ENCODE assay signal across 11 cellular contexts in genomic region chr2:96769816-96770215, GRCh38. TPM values are rescaled to one million over a fixed set of nuclear protein-coding genes. Genes with fewer than 3 reads are reported as not detected.
DNase-seq lines count a peak whose midpoint lies in the region; ATAC-seq and TF ChIP-seq lines count a peak whose summit lies in the region.
"Had no signal": no experiment of that assay in that cellular context is flagged by ENCODE, and none has a peak within 500 bp of the region (broad histone marks: within the 10 kb centered on the region; RNA-seq: fewer than 3 reads in every experiment).

No MANE protein-coding gene starts in this region.

- H3K4me3 ChIP-seq in Caco-2 (ENCODE audit: low read depth, low read length), result no peak overlapping the region
- H3K4me3 ChIP-seq: BLaER1 had no signal

- H3K4me1 ChIP-seq in Caco-2, result peaks cover 39% of the 10 kb centered on the region

- POLR2A ChIA-PET in Caco-2 (lab: Charles Lee), result no interaction called here

- BruUV-seq in Caco-2 (replicated peaks; lab: Mats Ljungman, UMichigan), result no TSS peak

- intact Hi-C loops in Caco-2 (cut with micrococcal nuclease; ENCODE audit: unreplicated experiment) (no loop called here), sciatic nerve (cut with DNase I) (no loop called here)

- no peak overlapping the region for H3K4me3 Mint-ChIP-seq in Caco-2 (ENCODE audit: unreplicated experiment)
- no peak overlapping the region for H3K4me3 Mint-ChIP-seq in activated CD8-positive, alpha-beta memory T cell treated with anti-CD3 and anti-CD28 coated beads, Interleukin-2, amount 10 ng/mL, durations not matched to agents 7 days and 5 days
- H3K4me3 Mint-ChIP-seq: activated T-cell treated with anti-CD3 and anti-CD28 coated beads, Interleukin-2, amount 50 U/mL, for 72 hours had no signal

- no peaks in the 10 kb centered on the region for H3K9me3 Mint-ChIP-seq in Caco-2 (ENCODE audit: unreplicated experiment)
- H3K9me3 Mint-ChIP-seq in activated CD8-positive, alpha-beta memory T cell treated with anti-CD3 and anti-CD28 coated beads, Interleukin-2, amount 10 ng/mL, durations not matched to agents 7 days and 5 days (ENCODE audit: low read depth), result no peaks in the 10 kb centered on the region
- H3K9me3 Mint-ChIP-seq: activated T-cell treated with anti-CD3 and anti-CD28 coated beads, Interleukin-2, amount 50 U/mL, for 72 hours had no signal

- ATAC-seq in sciatic nerve, result peak; percentile 88
- ATAC-seq in activated CD8-positive, alpha-beta memory T cell treated with anti-CD3 and anti-CD28 coated beads, Interleukin-2, amount 10 ng/mL, durations not matched to agents 7 days and 5 days, result no peak
- ATAC-seq: activated T-cell treated with anti-CD3 and anti-CD28 coated beads, Interleukin-2, amount 50 U/mL, for 72 hours had no signal

- TF ChIP-seq CTCF in Caco-2 (IDR thresholded peaks at IDR 0.05; ENCODE audit: insufficient read depth in 1 of 2, low read depth in 1 of 2, low read length in 1 of 2, severe bottlenecking in 1 of 2, unreplicated experiment in 1 of 2), result no peak

- peaks cover 1% of the 10 kb centered on the region; the same call in 1 of the 2 replicates for H3K36me3 ChIP-seq in Caco-2 (ENCODE audit: control insufficient read depth, insufficient read depth, low read length)

- peaks cover 18% of the 10 kb centered on the region for H3K36me3 Mint-ChIP-seq in Caco-2 (ENCODE audit: insufficient read depth, unreplicated experiment)
- no peaks in the 10 kb centered on the region for H3K36me3 Mint-ChIP-seq in activated CD8-positive, alpha-beta memory T cell treated with anti-CD3 and anti-CD28 coated beads, Interleukin-2, amount 10 ng/mL, durations not matched to agents 7 days and 5 days

- CTCF ChIA-PET in Caco-2 (lab: Charles Lee), result no interaction called here
- CTCF ChIA-PET in activated CD8-positive, alpha-beta memory T cell treated with anti-CD3 and anti-CD28 coated beads, Interleukin-2, amount 10 ng/mL, durations not matched to agents 7 days and 5 days (lab: Charles Lee), result interaction anchor here (1.6 kb wide), 1 partner anchor 9 kb away, joined by 10 read pairs; the partner anchor contains the start of gene CNNM4

- DNase-seq in Caco-2, result no peak
- peak in 43 of 58 donors; percentile 15 to 73 (median 49) for DNase-seq in anterior cingulate cortex (lab: John Stamatoyannopoulos, UW)
- DNase-seq in hippocampal formation (lab: John Stamatoyannopoulos, UW), result peak; percentile 26 to 46
- DNase-seq in sciatic nerve (ENCODE audit: low spot score), result no peak
- no peak for DNase-seq in activated T-cell treated with anti-CD3 and anti-CD28 coated beads for 4 hours
- DNase-seq in AML-193 (lab: John Stamatoyannopoulos, UW), result no peak
- no peak for DNase-seq in activated CD8-positive, alpha-beta memory T cell treated with anti-CD3 and anti-CD28 coated beads, Interleukin-2, amount 10 ng/mL, durations not matched to agents 7 days and 5 days
- DNase-seq in DMS53 (lab: John Stamatoyannopoulos, UW), result no peak
- DNase-seq: activated T-cell treated with anti-CD3 and anti-CD28 coated beads, Interleukin-2, amount 50 U/mL, for 72 hours; NCI-H1436 had no signal

- H3K9me3 ChIP-seq in Caco-2, result no peaks in the 10 kb centered on the region
- H3K9me3 ChIP-seq: BLaER1 had no signal

- peak overlapping the region; percentile 47 for H3K27ac Mint-ChIP-seq in Caco-2 (ENCODE audit: unreplicated experiment)
- no peak overlapping the region for H3K27ac Mint-ChIP-seq in activated CD8-positive, alpha-beta memory T cell treated with anti-CD3 and anti-CD28 coated beads, Interleukin-2, amount 10 ng/mL, durations not matched to agents 7 days and 5 days
- H3K27ac Mint-ChIP-seq: activated T-cell treated with anti-CD3 and anti-CD28 coated beads, Interleukin-2, amount 50 U/mL, for 72 hours had no signal

- H3K4me1 Mint-ChIP-seq in Caco-2 (ENCODE audit: low read depth, unreplicated experiment), result peaks cover 50% of the 10 kb centered on the region
- peaks cover 28% of the 10 kb centered on the region for H3K4me1 Mint-ChIP-seq in activated CD8-positive, alpha-beta memory T cell treated with anti-CD3 and anti-CD28 coated beads, Interleukin-2, amount 10 ng/mL, durations not matched to agents 7 days and 5 days

- no peaks in the 10 kb centered on the region for H3K27me3 ChIP-seq in Caco-2 (replicated peaks; ENCODE audit: control insufficient read depth, insufficient read depth, low read length)
- H3K27me3 ChIP-seq: BLaER1 had no signal

- H3K27me3 Mint-ChIP-seq in Caco-2 (ENCODE audit: insufficient read depth, unreplicated experiment), result no peaks in the 10 kb centered on the region
- H3K27me3 Mint-ChIP-seq in activated CD8-positive, alpha-beta memory T cell treated with anti-CD3 and anti-CD28 coated beads, Interleukin-2, amount 10 ng/mL, durations not matched to agents 7 days and 5 days, result no peaks in the 10 kb centered on the region

RNA-seq across cellular contexts. Expression of gene CNNM4, which starts 9.1 kb away (rescaled TPM):
- total RNA-seq in Caco-2 (2022) (23.2 and 28.3 TPM in 2 replicates), sciatic nerve (13.9 TPM)
- 1 to 10 TPM; 7.6 to 7.9 TPM for total RNA-seq in activated CD8-positive, alpha-beta memory T cell treated with anti-CD3 and anti-CD28 coated beads, Interleukin-2, amount 10 ng/mL, durations not matched to agents 7 days and 5 days

RNA-seq across cellular contexts. Expression of gene LMAN2L, which starts 30.0 kb away (rescaled TPM):
- total RNA-seq in Caco-2 (2022) (27.4 and 30.2 TPM in 2 replicates), sciatic nerve (19.3 TPM)
- 1 to 10 TPM; 7.3 to 7.5 TPM for total RNA-seq in activated CD8-positive, alpha-beta memory T cell treated with anti-CD3 and anti-CD28 coated beads, Interleukin-2, amount 10 ng/mL, durations not matched to agents 7 days and 5 days

RNA-seq across cellular contexts. Expression of gene CNNM3, which starts 46.3 kb away (rescaled TPM):
- total RNA-seq in Caco-2 (2022), result 62.5 and 69.1 TPM in 2 replicates
- total RNA-seq in sciatic nerve, result 26.4 TPM
- total RNA-seq in activated CD8-positive, alpha-beta memory T cell treated with anti-CD3 and anti-CD28 coated beads, Interleukin-2, amount 10 ng/mL, durations not matched to agents 7 days and 5 days, result 10 to 100 TPM; 28.0 to 30.5 TPM

Comparison
In these comparisons a context has a peak if more than half of its experiments do, and no peak if none do; other contexts are left out.
1. DNase-seq: peak in anterior cingulate cortex (43 of 58) and hippocampal formation (2 of 2); none in Caco-2 (0 of 2), sciatic nerve (single experiment), activated T-cell treated with anti-CD3 and anti-CD28 coated beads for 4 hours (single experiment), AML-193 (0 of 2), activated CD8-positive, alpha-beta memory T cell treated with anti-CD3 and anti-CD28 coated beads, Interleukin-2, amount 10 ng/mL, durations not matched to agents 7 days and 5 days (single experiment) and DMS53 (single experiment).